1 cellular context compared by ENCODE assay signal in the genomic region with DNA sequence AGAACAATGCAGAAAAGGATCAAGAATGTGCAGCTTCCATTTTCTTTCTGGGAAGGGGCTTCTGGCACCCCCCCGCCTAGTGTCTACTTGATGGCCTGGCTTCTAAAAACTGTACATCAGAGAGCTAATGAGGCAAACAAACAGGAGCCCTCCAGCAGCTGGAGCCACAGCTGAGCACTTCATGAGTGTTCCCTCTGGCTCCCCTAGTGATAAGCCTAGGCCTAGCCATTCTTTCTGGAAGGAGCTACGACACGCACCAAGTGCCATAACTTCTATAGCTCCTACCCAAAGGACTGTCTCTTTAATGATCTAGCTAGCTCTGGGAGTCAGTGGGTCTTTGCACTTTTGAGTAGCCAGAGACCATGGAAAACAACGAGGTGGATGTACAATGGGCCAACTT.
TF ChIP-seq lines count a peak whose summit lies in the region.

No MANE protein-coding gene starts in this region.

TF ChIP-seq in HepG2, 621 proteins besides CTCF, POLR2A, EP300 and RAD21:
- TF ChIP-seq, protein P1, sequence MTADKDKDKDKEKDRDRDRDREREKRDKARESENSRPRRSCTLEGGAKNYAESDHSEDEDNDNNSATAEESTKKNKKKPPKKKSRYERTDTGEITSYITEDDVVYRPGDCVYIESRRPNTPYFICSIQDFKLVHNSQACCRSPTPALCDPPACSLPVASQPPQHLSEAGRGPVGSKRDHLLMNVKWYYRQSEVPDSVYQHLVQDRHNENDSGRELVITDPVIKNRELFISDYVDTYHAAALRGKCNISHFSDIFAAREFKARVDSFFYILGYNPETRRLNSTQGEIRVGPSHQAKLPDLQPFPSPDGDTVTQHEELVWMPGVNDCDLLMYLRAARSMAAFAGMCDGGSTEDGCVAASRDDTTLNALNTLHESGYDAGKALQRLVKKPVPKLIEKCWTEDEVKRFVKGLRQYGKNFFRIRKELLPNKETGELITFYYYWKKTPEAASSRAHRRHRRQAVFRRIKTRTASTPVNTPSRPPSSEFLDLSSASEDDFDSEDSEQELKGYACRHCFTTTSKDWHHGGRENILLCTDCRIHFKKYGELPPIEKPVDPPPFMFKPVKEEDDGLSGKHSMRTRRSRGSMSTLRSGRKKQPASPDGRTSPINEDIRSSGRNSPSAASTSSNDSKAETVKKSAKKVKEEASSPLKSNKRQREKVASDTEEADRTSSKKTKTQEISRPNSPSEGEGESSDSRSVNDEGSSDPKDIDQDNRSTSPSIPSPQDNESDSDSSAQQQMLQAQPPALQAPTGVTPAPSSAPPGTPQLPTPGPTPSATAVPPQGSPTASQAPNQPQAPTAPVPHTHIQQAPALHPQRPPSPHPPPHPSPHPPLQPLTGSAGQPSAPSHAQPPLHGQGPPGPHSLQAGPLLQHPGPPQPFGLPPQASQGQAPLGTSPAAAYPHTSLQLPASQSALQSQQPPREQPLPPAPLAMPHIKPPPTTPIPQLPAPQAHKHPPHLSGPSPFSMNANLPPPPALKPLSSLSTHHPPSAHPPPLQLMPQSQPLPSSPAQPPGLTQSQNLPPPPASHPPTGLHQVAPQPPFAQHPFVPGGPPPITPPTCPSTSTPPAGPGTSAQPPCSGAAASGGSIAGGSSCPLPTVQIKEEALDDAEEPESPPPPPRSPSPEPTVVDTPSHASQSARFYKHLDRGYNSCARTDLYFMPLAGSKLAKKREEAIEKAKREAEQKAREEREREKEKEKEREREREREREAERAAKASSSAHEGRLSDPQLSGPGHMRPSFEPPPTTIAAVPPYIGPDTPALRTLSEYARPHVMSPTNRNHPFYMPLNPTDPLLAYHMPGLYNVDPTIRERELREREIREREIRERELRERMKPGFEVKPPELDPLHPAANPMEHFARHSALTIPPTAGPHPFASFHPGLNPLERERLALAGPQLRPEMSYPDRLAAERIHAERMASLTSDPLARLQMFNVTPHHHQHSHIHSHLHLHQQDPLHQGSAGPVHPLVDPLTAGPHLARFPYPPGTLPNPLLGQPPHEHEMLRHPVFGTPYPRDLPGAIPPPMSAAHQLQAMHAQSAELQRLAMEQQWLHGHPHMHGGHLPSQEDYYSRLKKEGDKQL (CRISPR knock-in tag; IDR thresholded peaks at IDR 0.05; ENCODE audit: low read depth) = no peak
- no peak for TF ChIP-seq NCOA5 (CRISPR knock-in tag; IDR thresholded peaks at IDR 0.05)
- no peak for TF ChIP-seq ADNP (CRISPR knock-in tag; IDR thresholded peaks at IDR 0.05)
- no peak for TF ChIP-seq XBP1 (CRISPR knock-in tag; IDR thresholded peaks at IDR 0.05)
- TF ChIP-seq NRL (CRISPR knock-in tag; IDR thresholded peaks at IDR 0.05; ENCODE audit: borderline replicate concordance) = no peak
- TF ChIP-seq ZNF615 (CRISPR knock-in tag; IDR thresholded peaks at IDR 0.05; ENCODE audit: borderline replicate concordance) = no peak
- TF ChIP-seq, protein P2, sequence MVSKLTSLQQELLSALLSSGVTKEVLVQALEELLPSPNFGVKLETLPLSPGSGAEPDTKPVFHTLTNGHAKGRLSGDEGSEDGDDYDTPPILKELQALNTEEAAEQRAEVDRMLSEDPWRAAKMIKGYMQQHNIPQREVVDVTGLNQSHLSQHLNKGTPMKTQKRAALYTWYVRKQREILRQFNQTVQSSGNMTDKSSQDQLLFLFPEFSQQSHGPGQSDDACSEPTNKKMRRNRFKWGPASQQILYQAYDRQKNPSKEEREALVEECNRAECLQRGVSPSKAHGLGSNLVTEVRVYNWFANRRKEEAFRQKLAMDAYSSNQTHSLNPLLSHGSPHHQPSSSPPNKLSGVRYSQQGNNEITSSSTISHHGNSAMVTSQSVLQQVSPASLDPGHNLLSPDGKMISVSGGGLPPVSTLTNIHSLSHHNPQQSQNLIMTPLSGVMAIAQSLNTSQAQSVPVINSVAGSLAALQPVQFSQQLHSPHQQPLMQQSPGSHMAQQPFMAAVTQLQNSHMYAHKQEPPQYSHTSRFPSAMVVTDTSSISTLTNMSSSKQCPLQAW (CRISPR knock-in tag; IDR thresholded peaks at IDR 0.05) = no peak
- TF ChIP-seq ZNF432 (CRISPR knock-in tag; IDR thresholded peaks at IDR 0.05; ENCODE audit: borderline replicate concordance) = no peak
- no peak for TF ChIP-seq CCAR2 (optimal IDR thresholded peaks at IDR 0.05; ENCODE audit: low read depth, low read length)
- TF ChIP-seq TAF15 (IDR thresholded peaks at IDR 0.05; ENCODE audit: low read depth, low read length, poor library complexity, severe bottlenecking) = no peak
- TF ChIP-seq, protein P3, sequence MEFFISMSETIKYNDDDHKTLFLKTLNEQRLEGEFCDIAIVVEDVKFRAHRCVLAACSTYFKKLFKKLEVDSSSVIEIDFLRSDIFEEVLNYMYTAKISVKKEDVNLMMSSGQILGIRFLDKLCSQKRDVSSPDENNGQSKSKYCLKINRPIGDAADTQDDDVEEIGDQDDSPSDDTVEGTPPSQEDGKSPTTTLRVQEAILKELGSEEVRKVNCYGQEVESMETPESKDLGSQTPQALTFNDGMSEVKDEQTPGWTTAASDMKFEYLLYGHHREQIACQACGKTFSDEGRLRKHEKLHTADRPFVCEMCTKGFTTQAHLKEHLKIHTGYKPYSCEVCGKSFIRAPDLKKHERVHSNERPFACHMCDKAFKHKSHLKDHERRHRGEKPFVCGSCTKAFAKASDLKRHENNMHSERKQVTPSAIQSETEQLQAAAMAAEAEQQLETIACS (CRISPR knock-in tag; IDR thresholded peaks at IDR 0.05) = no peak
- TF ChIP-seq ATF7-NPFF (CRISPR knock-in tag; IDR thresholded peaks at IDR 0.05; ENCODE audit: low read depth) = no peak
- TF ChIP-seq CBX2 (IDR thresholded peaks at IDR 0.05; ENCODE audit: low read depth, low read length) = no peak
- TF ChIP-seq CBX2 (CRISPR knock-in tag; IDR thresholded peaks at IDR 0.05; ENCODE audit: low read depth) = no peak
- TF ChIP-seq ZNF792 (CRISPR knock-in tag; IDR thresholded peaks at IDR 0.05) = no peak
